21 cellular contexts compared by ENCODE assay signal in genomic region chr17:55661359-55661758, GRCh38.
DNase-seq lines count a peak whose midpoint lies in the region; ATAC-seq and TF ChIP-seq lines count a peak whose summit lies in the region.
"Had no signal": no experiment of that assay in that cellular context is flagged by ENCODE, and none has a peak within 500 bp of the region (broad histone marks: within the 10 kb centered on the region; RNA-seq: fewer than 3 reads in every experiment).

No MANE protein-coding gene starts in this region.

- H3K4me1 ChIP-seq in BLaER1, result peaks cover 44% of the 10 kb centered on the region
- peaks cover 41% of the 10 kb centered on the region for H3K4me1 ChIP-seq in OCI-LY7 (ENCODE audit: insufficient read depth, low read length, poor library complexity, severe bottlenecking)
- no peaks in the 10 kb centered on the region for H3K4me1 ChIP-seq in body of pancreas

- peak overlapping the region; percentile 49; the same call in 1 of the 2 replicates for H2AFZ ChIP-seq in OCI-LY7 (ENCODE audit: low read length)
- H2AFZ ChIP-seq: GM23248 had no signal

- no peak overlapping the region for H3K9ac ChIP-seq in BLaER1
- H3K9ac ChIP-seq: GM23248 had no signal

- H3K4me2 ChIP-seq in BLaER1 (peak overlapping the region; percentile 66; the same call in 1 of the 2 replicates), OCI-LY7 (ENCODE audit: low read length) (peak overlapping the region; percentile 45)

- POLR2A ChIA-PET in OCI-LY7 (lab: Charles Lee), result interaction anchor here (0.5 kb wide), 1 partner anchor 125 kb away, joined by 3 read pairs; no protein-coding TSS in a partner anchor

- H4K20me1 ChIP-seq in BLaER1 (no peaks in the 10 kb centered on the region), OCI-LY7 (ENCODE audit: insufficient read depth, low read length) (no peaks in the 10 kb centered on the region)

- no peaks in the 10 kb centered on the region for H3K27me3 ChIP-seq in BLaER1
- H3K27me3 ChIP-seq in body of pancreas, result no peaks in the 10 kb centered on the region
- H3K27me3 ChIP-seq: BE2C, Peyer's patch had no signal

- TF ChIP-seq CTCF in OCI-LY7 (conservative IDR thresholded peaks at IDR 0.05; ENCODE audit: low read length) (no peak), osteocyte (IDR thresholded peaks at IDR 0.05) (no peak), body of pancreas (IDR thresholded peaks at IDR 0.05) (no peak)

- intact Hi-C loops in OCI-LY7 (cut with micrococcal nuclease; ENCODE audit: unreplicated experiment), result no loop called here
- intact Hi-C loops in body of pancreas (cut with DNase I), result no loop called here

- 65 to 80% methylated on average over 1 of the region's 1 CpG for WGBS in body of pancreas, 2 donors

- no peaks in the 10 kb centered on the region for H3K79me2 ChIP-seq in OCI-LY7 (ENCODE audit: insufficient read depth, low read depth, low read length)

- H3K27me3 Mint-ChIP-seq in osteocyte (ENCODE audit: unreplicated experiment), result no peaks in the 10 kb centered on the region

- ATAC-seq in body of pancreas (no peak), GM21825 (IDR thresholded peaks at IDR 0.05; ENCODE audit: unreplicated experiment) (no peak), HG02610 (IDR thresholded peaks at IDR 0.05; ENCODE audit: unreplicated experiment) (no peak)

- BruUV-seq in OCI-LY7 (replicated peaks; lab: Mats Ljungman, UMichigan), result no TSS peak

- H3K9me3 ChIP-seq in BLaER1, result no peaks in the 10 kb centered on the region
- no peaks in the 10 kb centered on the region for H3K9me3 ChIP-seq in OCI-LY7 (ENCODE audit: low read length)
- H3K9me3 ChIP-seq in body of pancreas, result no peaks in the 10 kb centered on the region
- H3K9me3 ChIP-seq: BE2C, Peyer's patch had no signal

- no peak overlapping the region for H3K27ac Mint-ChIP-seq in osteocyte (ENCODE audit: unreplicated experiment)
- H3K27ac Mint-ChIP-seq: CD4-positive, alpha-beta T cell; H9; HFFc6 had no signal

- no peaks in the 10 kb centered on the region for H3K36me3 Mint-ChIP-seq in osteocyte (ENCODE audit: unreplicated experiment)

- H3K9me2 ChIP-seq in OCI-LY7 (ENCODE audit: insufficient read depth, low read length), result no peaks in the 10 kb centered on the region

- H3K4me3 ChIP-seq in BLaER1 (no peak overlapping the region), OCI-LY7 (ENCODE audit: low read depth, low read length, poor library complexity, severe bottlenecking) (no peak overlapping the region), body of pancreas (no peak overlapping the region)
- H3K4me3 ChIP-seq: GM23248, Peyer's patch had no signal

- no peak overlapping the region for H3K4me3 Mint-ChIP-seq in osteocyte (ENCODE audit: unreplicated experiment)
- H3K4me3 Mint-ChIP-seq: CD4-positive, alpha-beta T cell; H9; HFFc6 had no signal

- no peaks in the 10 kb centered on the region for H3K4me1 Mint-ChIP-seq in osteocyte (ENCODE audit: unreplicated experiment)

- no peaks in the 10 kb centered on the region for H3K36me3 ChIP-seq in BLaER1
- no peaks in the 10 kb centered on the region for H3K36me3 ChIP-seq in OCI-LY7 (ENCODE audit: insufficient read depth, low read length)
- H3K36me3 ChIP-seq in body of pancreas (replicated peaks in 1 of 2; ENCODE audit: insufficient read depth in 1 of 2, low read depth in 2 of 2), result no peaks in the 10 kb centered on the region
- H3K36me3 ChIP-seq: BE2C, Peyer's patch had no signal

- CTCF ChIA-PET in OCI-LY7 (lab: Charles Lee; ENCODE audit: unreplicated experiment), result no interaction called here

- DNase-seq in NCI-H1694 (lab: John Stamatoyannopoulos, UW), result peak; percentile 46
- DNase-seq in OCI-LY7 (ENCODE audit: low spot score), result peak; percentile 21
- DNase-seq in fibroblast of gingiva (ENCODE audit: low read depth), result peak; percentile 62
- no peak for DNase-seq in osteocyte (ENCODE audit: extremely low spot score, unreplicated experiment)
- DNase-seq in body of pancreas, result no peak
- DNase-seq: BE2C; CD4-positive, alpha-beta T cell; COR-L47; DND-41; GM23248; H9; HFFc6; MM.1S; NCI-H1092; NCI-H1436; NCI-H2029; NCI-H748 treated with DMSO at 0.1 percent for 48 hours; Peyer's patch had no signal

- TF ChIP-seq POLR2A in body of pancreas (IDR thresholded peaks at IDR 0.05), result no peak

- H3K9me3 Mint-ChIP-seq in osteocyte (ENCODE audit: unreplicated experiment), result no peaks in the 10 kb centered on the region
- H3K9me3 Mint-ChIP-seq: CD4-positive, alpha-beta T cell; H9; HFFc6 had no signal

- H3K27ac ChIP-seq in BLaER1, result no peak overlapping the region
- H3K27ac ChIP-seq in OCI-LY7 (ENCODE audit: low read depth, low read length, poor library complexity, severe bottlenecking), result no peak overlapping the region
- no peak overlapping the region for H3K27ac ChIP-seq in body of pancreas
- H3K27ac ChIP-seq: GM23248, Peyer's patch had no signal

Comparison
In these comparisons a context has a peak if more than half of its experiments do, and no peak if none do; other contexts are left out.
1. DNase-seq: peak in NCI-H1694 (single experiment), OCI-LY7 (single experiment) and fibroblast of gingiva (single experiment); none in osteocyte (single experiment) and body of pancreas (0 of 4).